ENCODE assay signal across 28 cellular contexts in the genomic region with DNA sequence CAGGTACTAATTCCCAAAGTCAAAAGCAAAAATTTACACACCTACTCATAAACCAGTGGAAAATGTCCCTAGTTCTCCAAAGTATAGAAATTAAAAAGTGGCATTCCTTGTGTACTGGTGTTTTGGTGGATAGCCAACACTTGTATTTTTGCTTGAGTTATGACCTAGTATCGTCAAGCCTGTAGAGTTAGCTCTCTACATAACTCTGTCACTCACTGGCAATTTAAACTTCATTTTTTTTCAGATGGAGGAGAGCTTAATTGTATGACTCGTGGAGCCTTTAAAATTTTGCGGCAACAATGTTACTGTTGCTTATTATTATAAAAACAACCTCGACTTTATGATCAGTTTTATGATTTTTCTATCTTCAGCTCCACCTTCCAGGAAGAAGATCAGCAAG. TPM values are rescaled to one million over a fixed set of nuclear protein-coding genes. Genes with fewer than 3 reads are reported as not detected.
"Had no signal": no experiment of that assay in that cellular context is flagged by ENCODE, and none has a peak within 500 bp of the region (broad histone marks: within the 10 kb centered on the region; RNA-seq: fewer than 3 reads in every experiment).

No MANE protein-coding gene starts in this region.

- H3K27ac ChIP-seq: foreskin keratinocyte, neutrophil, parathyroid adenoma, testis had no signal

- H3K9ac ChIP-seq: parathyroid adenoma had no signal

- H3K4me1 Mint-ChIP-seq: activated B cell treated with CpG ODN at 0.5 μM for 24 hours; activated naive CD8-positive, alpha-beta T cell treated with anti-CD3 and anti-CD28 coated beads, Interleukin-2, amount 10 ng/mL, durations not matched to agents 7 days and 5 days had no signal

- H3K36me3 Mint-ChIP-seq: activated naive CD8-positive, alpha-beta T cell treated with anti-CD3 and anti-CD28 coated beads, Interleukin-2, amount 10 ng/mL, durations not matched to agents 7 days and 5 days; immature natural killer cell; natural killer cell treated with Interleukin-12 subunit alpha and Interleukin-12 subunit beta and Interleukin-15 and Interleukin-18, amount 100 ng/mL, for 72 hours had no signal

- H3K4me3 Mint-ChIP-seq: activated B cell treated with CpG ODN at 0.5 μM for 24 hours; activated CD4-positive, alpha-beta T cell treated with anti-CD3 and anti-CD28 coated beads for 36 hours; activated naive CD8-positive, alpha-beta T cell treated with anti-CD3 and anti-CD28 coated beads, Interleukin-2, amount 10 ng/mL, durations not matched to agents 7 days and 5 days; activated T-cell treated with anti-CD3 and anti-CD28 coated beads, Interleukin-2, amount 50 U/mL, for 4 hours; dendritic cell treated with granulocyte-macrophage colony-stimulating factor and Interleukin-4, amounts not matched to agents 40 ng/mL and 50 ng/mL, for 4 days; immature natural killer cell; natural killer cell treated with Interleukin-12 subunit alpha and Interleukin-12 subunit beta and Interleukin-15 and Interleukin-18, amount 100 ng/mL, for 72 hours; T-helper 1 cell treated with Interleukin-12 subunit alpha and Interleukin-12 subunit beta and Interleukin-4 antibody, amounts not matched to agents 30 μg/mL and 1 μg/mL, for 36 hours had no signal

- H3K79me2 ChIP-seq: parathyroid adenoma had no signal

- H3K27me3 ChIP-seq: foreskin keratinocyte, left lung, testis, upper lobe of right lung had no signal

- H3K9me3 ChIP-seq: left lung, neutrophil, testis, upper lobe of right lung had no signal

- H3K27ac Mint-ChIP-seq: activated B cell treated with CpG ODN at 0.5 μM for 24 hours; activated CD4-positive, alpha-beta T cell treated with anti-CD3 and anti-CD28 coated beads for 36 hours; activated naive CD8-positive, alpha-beta T cell treated with anti-CD3 and anti-CD28 coated beads, Interleukin-2, amount 10 ng/mL, durations not matched to agents 7 days and 5 days; activated T-helper 2 cell treated with anti-CD3 and anti-CD28 coated beads, Interferon-gamma antibody, Interleukin-2, Interleukin-4, amounts not matched to agents 10 μg/mL and 5 μg/mL and 100 μg/mL, durations not matched to agents 14 hours and 24 hours and 36 hours; dendritic cell treated with granulocyte-macrophage colony-stimulating factor and Interleukin-4, amounts not matched to agents 40 ng/mL and 50 ng/mL, for 4 days; immature natural killer cell; natural killer cell treated with Interleukin-12 subunit alpha and Interleukin-12 subunit beta and Interleukin-15 and Interleukin-18, amount 100 ng/mL, for 72 hours; T-helper 1 cell treated with Interleukin-12 subunit alpha and Interleukin-12 subunit beta and Interleukin-4 antibody, amounts not matched to agents 30 μg/mL and 1 μg/mL, for 36 hours had no signal

- H2AFZ ChIP-seq: parathyroid adenoma had no signal

- H3K4me1 ChIP-seq: parathyroid adenoma, testis had no signal

- ATAC-seq: activated CD4-positive, alpha-beta T cell treated with anti-CD3 and anti-CD28 coated beads for 36 hours; activated T-cell treated with anti-CD3 and anti-CD28 coated beads, Interleukin-2, amount 50 U/mL, for 4 hours; foreskin keratinocyte; natural killer cell treated with Interleukin-12 subunit alpha and Interleukin-12 subunit beta and Interleukin-15 and Interleukin-18, amount 100 ng/mL, for 72 hours; sciatic nerve had no signal

- H3K36me3 ChIP-seq: left lung, neutrophil, upper lobe of right lung had no signal

- DNase-seq: activated B cell treated with CpG ODN at 0.5 μM for 24 hours; activated CD4-positive, alpha-beta T cell treated with anti-CD3 and anti-CD28 coated beads for 36 hours; activated CD4-positive, alpha-beta T cell treated with anti-CD3 and anti-CD28 coated beads, Interleukin-2, amount 50 U/mL, for 4 hours; activated CD8-positive, alpha-beta memory T cell treated with anti-CD3 and anti-CD28 coated beads, Interleukin-2, amount 50 U/mL, for 48 hours; activated naive CD4-positive, alpha-beta T cell; activated naive CD8-positive, alpha-beta T cell treated with anti-CD3 and anti-CD28 coated beads, Interleukin-2, amount 10 ng/mL, durations not matched to agents 7 days and 5 days; activated T-cell treated with anti-CD3 and anti-CD28 coated beads, Interleukin-2, amount 50 U/mL, for 4 hours; amygdala; effector CD4-positive, alpha-beta T cell; erythroblast; foreskin keratinocyte; immature natural killer cell; left lung; stimulated activated CD4-positive, alpha-beta T cell treated with anti-CD3 and anti-CD28 coated beads, Interleukin-2, amount 100 ng/mL, for 48 hours; stimulated activated naive CD4-positive, alpha-beta T cell; T1000; testis; upper lobe of right lung had no signal

- H3K9me3 Mint-ChIP-seq: activated B cell treated with CpG ODN at 0.5 μM for 24 hours; activated naive CD8-positive, alpha-beta T cell treated with anti-CD3 and anti-CD28 coated beads, Interleukin-2, amount 10 ng/mL, durations not matched to agents 7 days and 5 days; activated T-cell treated with anti-CD3 and anti-CD28 coated beads, Interleukin-2, amount 50 U/mL, for 4 hours; activated T-helper 2 cell treated with anti-CD3 and anti-CD28 coated beads, Interferon-gamma antibody, Interleukin-2, Interleukin-4, amounts not matched to agents 10 μg/mL and 5 μg/mL and 100 μg/mL, durations not matched to agents 14 hours and 24 hours and 36 hours; dendritic cell treated with granulocyte-macrophage colony-stimulating factor and Interleukin-4, amounts not matched to agents 40 ng/mL and 50 ng/mL, for 4 days; immature natural killer cell; natural killer cell treated with Interleukin-12 subunit alpha and Interleukin-12 subunit beta and Interleukin-15 and Interleukin-18, amount 100 ng/mL, for 72 hours; T-helper 1 cell treated with Interleukin-12 subunit alpha and Interleukin-12 subunit beta and Interleukin-4 antibody, amounts not matched to agents 30 μg/mL and 1 μg/mL, for 36 hours had no signal

- H3K4me3 ChIP-seq: left lung, testis, upper lobe of right lung had no signal

RNA-seq across cellular contexts. Expression of a gene that starts 58.7 kb away (rescaled TPM):
- total RNA-seq: activated B cell treated with CpG ODN at 0.5 μM for 24 hours; activated CD4-positive, alpha-beta T cell treated with anti-CD3 and anti-CD28 coated beads for 36 hours; activated CD8-positive, alpha-beta memory T cell treated with anti-CD3 and anti-CD28 coated beads for 36 hours; activated naive CD8-positive, alpha-beta T cell treated with anti-CD3 and anti-CD28 coated beads, Interleukin-2, amount 10 ng/mL, durations not matched to agents 7 days and 5 days; activated T-cell treated with anti-CD3 and anti-CD28 coated beads, Interleukin-2, amount 50 U/mL, for 4 hours; activated T-helper 2 cell treated with anti-CD3 and anti-CD28 coated beads, Interferon-gamma antibody, Interleukin-2, Interleukin-4, amounts not matched to agents 10 μg/mL and 5 μg/mL and 100 μg/mL, durations not matched to agents 14 hours and 24 hours and 36 hours; fibroblast of lung; lung microvascular endothelial cell; natural killer cell treated with Interleukin-12 subunit alpha and Interleukin-12 subunit beta and Interleukin-15 and Interleukin-18, amount 100 ng/mL, for 72 hours; sciatic nerve had no signal
- polyA plus RNA-seq: immature natural killer cell had no signal
